8 cellular contexts compared by ENCODE assay signal in genomic region chr21:25967566-25968438, GRCh38.
DNase-seq lines count a peak whose midpoint lies in the region; ATAC-seq lines count a peak whose summit lies in the region.

No MANE protein-coding gene starts in this region.

- peaks cover 0 to 15% (median 0%) of the 10 kb centered on the region in 9 donors for H3K9me3 Mint-ChIP-seq in naive thymus-derived CD8-positive, alpha-beta T cell

- ATAC-seq in GM21367 (IDR thresholded peaks at IDR 0.05; ENCODE audit: unreplicated experiment), result peak; percentile 99
- ATAC-seq in HG03565 (IDR thresholded peaks at IDR 0.05; ENCODE audit: unreplicated experiment), result peak; percentile 99
- peak; percentile 74 to 75 for ATAC-seq in naive thymus-derived CD8-positive, alpha-beta T cell

- no peaks in the 10 kb centered on the region for H3K27me3 Mint-ChIP-seq in naive thymus-derived CD8-positive, alpha-beta T cell

- H3K27ac Mint-ChIP-seq in naive thymus-derived CD8-positive, alpha-beta T cell, result peak overlapping the region; percentile 15 to 91 (median 76)

- peaks cover 17 to 30% (median 27%) of the 10 kb centered on the region in 3 donors for H3K36me3 Mint-ChIP-seq in naive thymus-derived CD8-positive, alpha-beta T cell

- DNase-seq in EL (peak; percentile 11), HuH-7 (ENCODE audit: low spot score) (no peak), amygdala (lab: John Stamatoyannopoulos, UW) (no peak)
- DNase-seq in naive thymus-derived CD8-positive, alpha-beta T cell, result peak in 4 of 10 donors; percentile 2 to 31 (median 9)
- DNase-seq in stimulated activated CD4-positive, alpha-beta T cell treated with anti-CD3 and anti-CD28 coated beads, Interleukin-15, amount 100 ng/mL, for 24 hours, result no peak

- peaks cover 4 to 30% (median 12%) of the 10 kb centered on the region in 4 donors for H3K4me1 Mint-ChIP-seq in naive thymus-derived CD8-positive, alpha-beta T cell

- POLR2A ChIA-PET in naive thymus-derived CD8-positive, alpha-beta T cell (lab: Charles Lee), result no interaction called here

- H3K4me3 Mint-ChIP-seq in naive thymus-derived CD8-positive, alpha-beta T cell, result peak overlapping the region in 8 of 10 donors; percentile 6 to 55 (median 19)

- H3K27ac ChIP-seq in angular gyrus (ENCODE audit: low read depth, low read length), result peak overlapping the region; percentile 72
